ENCODE assay signal across 16 cellular contexts in genomic region chr19:30136591-30136990, GRCh38.
"Had no signal": no experiment of that assay in that cellular context is flagged by ENCODE, and none has a peak within 500 bp of the region (broad histone marks: within the 10 kb centered on the region; RNA-seq: fewer than 3 reads in every experiment).

No MANE protein-coding gene starts in this region.

- H3K9me3 ChIP-seq: esophagus muscularis mucosa, left ventricle myocardium inferior, neutrophil, psoas muscle, right lobe of liver had no signal

- H3K4me3 Mint-ChIP-seq: effector memory CD8-positive, alpha-beta T cell; immature natural killer cell; naive thymus-derived CD4-positive, alpha-beta T cell had no signal

- H3K27me3 ChIP-seq: neutrophil, right lobe of liver had no signal

- H3K4me1 Mint-ChIP-seq: immature natural killer cell; naive thymus-derived CD4-positive, alpha-beta T cell had no signal

- H3K4me1 ChIP-seq: esophagus muscularis mucosa, left ventricle myocardium inferior, psoas muscle, right lobe of liver had no signal

- H3K36me3 ChIP-seq: esophagus muscularis mucosa, left ventricle myocardium inferior, neutrophil, right lobe of liver had no signal

- H3K27ac ChIP-seq: epithelial cell of prostate, esophagus muscularis mucosa, left ventricle myocardium inferior, neutrophil, psoas muscle, right lobe of liver had no signal

- ATAC-seq: effector memory CD8-positive, alpha-beta T cell; left cardiac atrium; naive thymus-derived CD4-positive, alpha-beta T cell; psoas muscle; right lobe of liver had no signal

- H3K36me3 Mint-ChIP-seq: immature natural killer cell; naive thymus-derived CD4-positive, alpha-beta T cell had no signal

- H3K27ac Mint-ChIP-seq: effector memory CD8-positive, alpha-beta T cell; immature natural killer cell; naive thymus-derived CD4-positive, alpha-beta T cell had no signal

- H3K4me3 ChIP-seq: esophagus muscularis mucosa, left ventricle myocardium inferior, lung, psoas muscle, right lobe of liver had no signal

- DNase-seq: effector memory CD8-positive, alpha-beta T cell; immature natural killer cell; left cardiac atrium; left ventricle myocardium inferior; mesenchymal stem cell; naive thymus-derived CD4-positive, alpha-beta T cell; psoas muscle; retina; right lobe of liver; stimulated activated CD4-positive, alpha-beta T cell treated with anti-CD3 and anti-CD28 coated beads, Interleukin-2, amount 100 ng/mL, for 24 hours; stimulated activated naive CD4-positive, alpha-beta T cell; trophoblast cell had no signal
